In the genomic region with DNA sequence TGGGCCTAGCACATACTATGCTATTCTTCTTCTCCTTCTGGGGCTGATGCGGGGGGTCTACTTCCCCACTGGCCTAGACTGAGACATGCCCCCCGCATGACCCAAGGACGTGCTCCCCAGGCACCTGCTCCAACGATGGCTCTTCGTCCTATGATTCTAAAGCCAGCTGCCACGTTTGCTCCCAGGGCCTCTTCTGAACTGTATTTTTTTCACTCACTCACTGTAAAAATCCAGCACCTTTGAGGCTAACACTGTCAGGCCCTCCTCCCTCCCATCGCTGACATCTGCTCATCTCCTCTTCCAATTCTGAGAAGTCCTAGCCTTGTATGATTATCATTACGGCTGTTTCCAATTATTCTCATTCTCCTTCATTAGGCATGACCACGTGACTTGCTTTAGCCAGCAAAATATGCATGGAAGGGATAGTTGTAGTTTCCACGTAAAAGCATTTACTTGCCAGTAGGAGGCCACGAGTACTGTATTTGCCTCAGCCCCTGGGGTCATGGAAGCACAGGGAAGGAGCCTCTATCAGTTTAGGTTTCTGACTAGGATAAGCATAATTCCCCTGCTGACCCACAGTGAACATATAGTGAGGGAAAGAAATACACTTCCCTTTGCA, we compare ENCODE assay signal across 12 cellular contexts. TPM values are rescaled to one million over a fixed set of nuclear protein-coding genes. Genes with fewer than 3 reads are reported as not detected.
A peak's percentile ranks its signal among the peaks of the same experiment; 100 is the strongest.
DNase-seq lines count a peak whose midpoint lies in the region; ATAC-seq and TF ChIP-seq lines count a peak whose summit lies in the region.
"Had no signal": no experiment of that assay in that cellular context is flagged by ENCODE, and none has a peak within 500 bp of the region (broad histone marks: within the 10 kb centered on the region; RNA-seq: fewer than 3 reads in every experiment).

No MANE protein-coding gene starts in this region.

- H3K27ac Mint-ChIP-seq in chondrocyte (ENCODE audit: unreplicated experiment) (no peak overlapping the region), neural crest cell (ENCODE audit: unreplicated experiment) (no peak overlapping the region)

- H3K27me3 Mint-ChIP-seq in chondrocyte (ENCODE audit: low read depth), result no peaks in the 10 kb centered on the region
- H3K27me3 Mint-ChIP-seq in neural crest cell (ENCODE audit: low read depth), result no peaks in the 10 kb centered on the region
- H3K27me3 Mint-ChIP-seq: activated naive CD8-positive, alpha-beta T cell had no signal

- no peak overlapping the region for H3K4me3 Mint-ChIP-seq in chondrocyte (ENCODE audit: unreplicated experiment)
- no peak overlapping the region for H3K4me3 Mint-ChIP-seq in neural crest cell
- H3K4me3 Mint-ChIP-seq: activated naive CD8-positive, alpha-beta T cell had no signal

- H3K4me1 Mint-ChIP-seq in chondrocyte (ENCODE audit: low read depth) (peaks cover 38% of the 10 kb centered on the region), neural crest cell (peaks cover 9% of the 10 kb centered on the region)

- peak; percentile 51 for DNase-seq in GM03348 (ENCODE audit: low spot score)
- peak; percentile 92 for DNase-seq in NCI-H2171 treated with DMSO at 0.1 percent for 48 hours (lab: John Stamatoyannopoulos, UW)
- no peak for DNase-seq in chondrocyte (ENCODE audit: low spot score)
- DNase-seq in neural crest cell (ENCODE audit: low read depth, low spot score), result no peak
- DNase-seq in NCI-H748 (lab: John Stamatoyannopoulos, UW; ENCODE audit: unreplicated experiment), result no peak
- DNase-seq in NCI-H2029 (lab: John Stamatoyannopoulos, UW), result no peak
- DNase-seq in activated CD4-positive, alpha-beta T cell treated with anti-CD3 and anti-CD28 coated beads for 4 hours, result no peak
- DNase-seq: T-helper 2 cell had no signal

- TF ChIP-seq CTCF in chondrocyte (IDR thresholded peaks at IDR 0.05) (peak; percentile 46), neural crest cell (conservative IDR thresholded peaks at IDR 0.05) (peak; percentile 33)

- H3K36me3 Mint-ChIP-seq in chondrocyte (ENCODE audit: low read depth) (no peaks in the 10 kb centered on the region), neural crest cell (ENCODE audit: low read depth) (no peaks in the 10 kb centered on the region)
- H3K36me3 Mint-ChIP-seq: activated naive CD8-positive, alpha-beta T cell had no signal

- H3K9me3 Mint-ChIP-seq in chondrocyte (ENCODE audit: low read depth) (no peaks in the 10 kb centered on the region), neural crest cell (no peaks in the 10 kb centered on the region)

- ATAC-seq in HG02885 (IDR thresholded peaks at IDR 0.05; ENCODE audit: poor library complexity, unreplicated experiment), result no peak

RNA-seq across cellular contexts. Expression of a gene that starts 19.1 kb away (rescaled TPM):
- total RNA-seq in chondrocyte (0.38 to 4.2 TPM (median 0.80 TPM) in 3 replicates), neural crest cell (not detected in 2 replicates)
- total RNA-seq: mesenteric fat pad, temporal lobe had no signal

Comparison
In these comparisons a context has a peak if more than half of its experiments do, and no peak if none do; other contexts are left out.
1. DNase-seq: peak in GM03348 (single experiment) and NCI-H2171 treated with DMSO at 0.1 percent for 48 hours (single experiment); none in chondrocyte (single experiment), neural crest cell (single experiment), NCI-H748 (single experiment), NCI-H2029 (single experiment) and activated CD4-positive, alpha-beta T cell treated with anti-CD3 and anti-CD28 coated beads for 4 hours (0 of 2).